In the genomic region with DNA sequence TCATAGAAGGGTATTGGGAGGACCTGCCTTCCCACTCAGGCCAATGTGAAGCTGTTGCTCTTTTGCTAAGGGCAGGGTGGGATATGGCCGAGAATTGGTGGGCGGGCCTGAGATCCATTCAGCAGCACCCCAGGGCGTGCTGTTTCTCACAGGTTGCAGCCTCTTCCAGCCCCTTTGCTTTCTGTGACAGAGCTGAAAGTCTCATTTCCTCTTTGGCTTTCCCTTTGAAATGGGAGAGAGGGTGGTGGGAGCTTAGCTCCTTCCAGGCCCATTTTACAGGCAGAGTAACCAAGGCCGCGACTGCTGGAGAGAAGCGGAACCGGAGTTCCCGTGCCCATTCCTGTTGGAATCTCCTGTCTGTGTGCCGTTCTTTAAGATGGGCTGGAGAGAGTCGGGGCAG, we compare ENCODE assay signal across 16 cellular contexts.
DNase-seq lines count a peak whose midpoint lies in the region; ATAC-seq and TF ChIP-seq lines count a peak whose summit lies in the region.
"Had no signal": no experiment of that assay in that cellular context is flagged by ENCODE, and none has a peak within 500 bp of the region (broad histone marks: within the 10 kb centered on the region; RNA-seq: fewer than 3 reads in every experiment).

No MANE protein-coding gene starts in this region.

- no peaks in the 10 kb centered on the region for H3K27me3 Mint-ChIP-seq in MCF 10A (ENCODE audit: insufficient read depth, unreplicated experiment)

- H3K36me3 ChIP-seq in breast epithelium, result no peaks in the 10 kb centered on the region
- H3K36me3 ChIP-seq in ascending aorta, result peaks cover 5 to 8% of the 10 kb centered on the region in 2 donors
- H3K36me3 ChIP-seq in ovary, result no peaks in the 10 kb centered on the region
- H3K36me3 ChIP-seq in right atrium auricular region, result no peaks in the 10 kb centered on the region

- no peak overlapping the region for H3K4me3 Mint-ChIP-seq in MCF 10A (ENCODE audit: unreplicated experiment)

- no peak for TF ChIP-seq POLR2A in breast epithelium (IDR thresholded peaks at IDR 0.05)
- no peak for TF ChIP-seq POLR2A in ovary (IDR thresholded peaks at IDR 0.05)

- H3K9me3 Mint-ChIP-seq in MCF 10A (ENCODE audit: unreplicated experiment), result no peaks in the 10 kb centered on the region

- intact Hi-C loops in breast epithelium (cut with DNase I; ENCODE audit: low total_unique reads), result no loop called here
- intact Hi-C loops in MCF 10A (cut with micrococcal nuclease), result no loop called here
- intact Hi-C loops in ascending aorta (cut with DNase I), result loop anchor here (5.0 kb wide), 1 partner anchor 213 kb away; no protein-coding TSS in a partner anchor
- intact Hi-C loops in ovary (cut with DNase I), result loop anchor here in 1 of 4 donors (10.0 kb wide), 1 partner anchor 130 kb away; no protein-coding TSS in a partner anchor

- CTCF ChIA-PET in MCF 10A (lab: Yijun Ruan, JAX), result no interaction called here

- TF ChIP-seq CTCF in breast epithelium (IDR thresholded peaks at IDR 0.05) (no peak), MCF 10A (IDR thresholded peaks at IDR 0.05; ENCODE audit: unreplicated experiment) (no peak), ascending aorta (IDR thresholded peaks at IDR 0.05) (no peak), ovary (IDR thresholded peaks at IDR 0.05) (no peak), right atrium auricular region (IDR thresholded peaks at IDR 0.05) (no peak)

- no peaks in the 10 kb centered on the region for H3K36me3 Mint-ChIP-seq in MCF 10A (ENCODE audit: insufficient read depth, unreplicated experiment)

- H3K27ac ChIP-seq in breast epithelium, result peak overlapping the region; percentile 90 to 91
- H3K27ac ChIP-seq in ascending aorta, result peak overlapping the region; percentile 83 to 91
- peak overlapping the region; percentile 34 to 72 for H3K27ac ChIP-seq in ovary
- H3K27ac ChIP-seq in right atrium auricular region, result no peak overlapping the region

- 91 to 97% (median 94%) methylated on average over 10 of the region's 10 CpGs for WGBS in ovary, 3 donors

- no peak for ATAC-seq in HG02798 (IDR thresholded peaks at IDR 0.05; ENCODE audit: poor library complexity, unreplicated experiment)
- ATAC-seq: HCT116 had no signal

- H3K27me3 ChIP-seq in breast epithelium (no peaks in the 10 kb centered on the region), ascending aorta (no peaks in the 10 kb centered on the region), ovary (no peaks in the 10 kb centered on the region), right atrium auricular region (no peaks in the 10 kb centered on the region)
- H3K27me3 ChIP-seq: BLaER1 treated with 17β-estradiol and CSF1 and Interleukin-3, amounts not matched to agents 10 nM and 100 nM had no signal

- no TSS peak for BruUV-seq in MCF 10A (replicated peaks; lab: Mats Ljungman, UMichigan)

- no peak overlapping the region for H3K27ac Mint-ChIP-seq in MCF 10A (ENCODE audit: low read depth, unreplicated experiment)

- POLR2A ChIA-PET in MCF 10A (lab: Yijun Ruan, JAX), result interaction anchor here (0.7 to 1.3 kb wide), 2 partner anchors 24 to 68 kb away, joined by 4 to 7 read pairs; no protein-coding TSS in a partner anchor

- peaks cover 19 to 38% of the 10 kb centered on the region in 2 donors for H3K4me1 ChIP-seq in breast epithelium
- peaks cover 25 to 47% of the 10 kb centered on the region in 2 donors for H3K4me1 ChIP-seq in ascending aorta
- peaks cover 22% of the 10 kb centered on the region for H3K4me1 ChIP-seq in ovary (ENCODE audit: insufficient read depth)
- H3K4me1 ChIP-seq in right atrium auricular region, result peaks cover 0 to 43% of the 10 kb centered on the region in 2 donors

- H3K4me1 Mint-ChIP-seq in MCF 10A (ENCODE audit: insufficient read depth, unreplicated experiment), result peaks cover 35% of the 10 kb centered on the region

- H3K4me3 ChIP-seq in breast epithelium, result no peak overlapping the region
- no peak overlapping the region for H3K4me3 ChIP-seq in ascending aorta
- no peak overlapping the region for H3K4me3 ChIP-seq in ovary
- H3K4me3 ChIP-seq in right atrium auricular region, result no peak overlapping the region
- H3K4me3 ChIP-seq: BLaER1 treated with 17β-estradiol and CSF1 and Interleukin-3, amounts not matched to agents 10 nM and 100 nM had no signal

- H3K9me3 ChIP-seq in breast epithelium (no peaks in the 10 kb centered on the region), ascending aorta (no peaks in the 10 kb centered on the region), ovary (no peaks in the 10 kb centered on the region), right atrium auricular region (no peaks in the 10 kb centered on the region)
- H3K9me3 ChIP-seq: BLaER1 treated with 17β-estradiol and CSF1 and Interleukin-3, amounts not matched to agents 10 nM and 100 nM had no signal

- DNase-seq in breast epithelium (ENCODE audit: low spot score in 2 of 2), result no peak
- DNase-seq in MCF 10A (ENCODE audit: unreplicated experiment), result no peak
- DNase-seq in ascending aorta (ENCODE audit: low spot score in 2 of 2), result no peak
- DNase-seq in ovary, result no peak
- no peak for DNase-seq in right atrium auricular region (ENCODE audit: low spot score)
- no peak for DNase-seq in NCI-H226
- DNase-seq in HuH-7 (ENCODE audit: low spot score), result no peak
- DNase-seq: 8988T, KBM-7, NCI-H1105 treated with DMSO at 0.1 percent for 48 hours, NCI-H187, NCI-H446 treated with DMSO at 0.1 percent for 48 hours, NCI-H82 had no signal

- TF ChIP-seq EP300 in ovary (IDR thresholded peaks at IDR 0.05), result no peak

Comparison
In these comparisons a context has a peak if more than half of its experiments do, and no peak if none do; other contexts are left out.
1. H3K27ac ChIP-seq: peak in breast epithelium (2 of 2), ascending aorta (2 of 2) and ovary (2 of 2); none in right atrium auricular region (0 of 2).